In the genomic region with DNA sequence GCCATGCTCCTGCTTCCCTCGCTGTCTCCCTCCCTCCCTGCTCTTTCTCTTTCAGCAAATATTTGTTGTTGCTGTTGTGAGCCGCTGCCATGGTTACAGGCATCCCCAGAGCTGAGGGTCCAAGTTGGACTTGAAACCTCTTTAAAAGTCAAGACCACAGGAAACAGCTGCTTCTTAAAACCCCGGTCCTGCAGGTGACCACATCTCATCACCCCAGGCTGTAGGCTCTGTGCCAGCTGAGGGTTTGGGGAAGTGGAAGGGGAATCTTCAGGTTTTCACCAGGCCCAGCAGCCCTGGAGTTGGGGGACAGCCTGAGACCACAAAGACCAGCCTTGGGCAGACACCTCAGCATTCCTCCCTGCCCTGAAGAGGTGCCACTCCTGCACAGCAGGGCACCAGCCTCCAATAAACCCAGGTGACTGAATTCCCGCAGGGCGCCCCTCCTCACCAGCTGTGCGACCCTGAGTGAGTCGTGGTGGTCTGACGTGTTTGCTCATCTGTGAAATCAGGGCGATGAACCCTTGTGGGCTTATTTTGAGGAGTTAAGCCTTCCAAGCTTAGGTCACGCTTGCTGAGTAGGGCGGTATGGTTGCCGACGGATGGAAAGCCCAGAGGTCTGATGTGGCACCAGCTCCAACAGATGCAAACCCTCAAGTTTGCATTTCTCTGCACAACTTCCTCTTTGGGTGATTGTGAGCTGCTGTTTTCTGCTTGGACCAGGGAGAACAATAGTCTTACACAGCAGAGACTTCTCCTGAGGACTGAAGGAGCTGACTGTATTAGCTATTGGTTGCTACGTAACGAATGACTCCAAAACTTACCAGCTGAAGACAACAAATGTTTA, we compare ENCODE assay signal across 8 cellular contexts. TPM values are rescaled to one million over a fixed set of nuclear protein-coding genes. Genes with fewer than 3 reads are reported as not detected.
A peak's percentile ranks its signal among the peaks of the same experiment; 100 is the strongest.
DNase-seq lines count a peak whose midpoint lies in the region; ATAC-seq and TF ChIP-seq lines count a peak whose summit lies in the region.

No MANE protein-coding gene starts in this region.

- intact Hi-C loops in mucosa of descending colon (cut with DNase I, micrococcal nuclease) (no loop called here), Caco-2 (cut with micrococcal nuclease; ENCODE audit: unreplicated experiment) (no loop called here)

- H3K36me3 Mint-ChIP-seq in Caco-2 (ENCODE audit: insufficient read depth, unreplicated experiment): no peaks in the 10 kb centered on the region

- CTCF ChIA-PET in Caco-2 (lab: Charles Lee): interaction anchor here (0.5 kb wide), 1 partner anchor 14 kb away, joined by 3 read pairs; no protein-coding TSS in a partner anchor

- H3K9me3 Mint-ChIP-seq in Caco-2 (ENCODE audit: unreplicated experiment): no peaks in the 10 kb centered on the region

- peaks cover 1% of the 10 kb centered on the region for H3K27me3 Mint-ChIP-seq in Caco-2 (ENCODE audit: insufficient read depth, unreplicated experiment)

- H3K27me3 ChIP-seq in Caco-2 (replicated peaks; ENCODE audit: control insufficient read depth, insufficient read depth, low read length): no peaks in the 10 kb centered on the region

- H3K9me3 ChIP-seq in mucosa of descending colon: peaks cover 4% of the 10 kb centered on the region
- H3K9me3 ChIP-seq in Caco-2: no peaks in the 10 kb centered on the region

- H3K36me3 ChIP-seq in mucosa of descending colon (ENCODE audit: low read depth): no peaks in the 10 kb centered on the region
- H3K36me3 ChIP-seq in Caco-2 (ENCODE audit: control insufficient read depth, insufficient read depth, low read length): no peaks in the 10 kb centered on the region

- no peak for TF ChIP-seq CTCF in mucosa of descending colon (IDR thresholded peaks at IDR 0.05)
- TF ChIP-seq CTCF in Caco-2 (IDR thresholded peaks at IDR 0.05; ENCODE audit: insufficient read depth in 1 of 2, low read depth in 1 of 2, low read length in 1 of 2, severe bottlenecking in 1 of 2, unreplicated experiment in 1 of 2): no peak

- DNase-seq in M059J (ENCODE audit: low read depth) (peak; percentile 4), mucosa of descending colon (peak in 1 of 3 donors; percentile 25), NCI-H146 (lab: John Stamatoyannopoulos, UW) (no peak), Caco-2 (no peak), NCI-H510A (lab: John Stamatoyannopoulos, UW) (no peak), NCI-H1694 (lab: John Stamatoyannopoulos, UW) (no peak)

- POLR2A ChIA-PET in Caco-2 (lab: Charles Lee): no interaction called here

- H3K4me3 ChIP-seq in mucosa of descending colon (no peak overlapping the region), Caco-2 (ENCODE audit: low read depth, low read length) (no peak overlapping the region)

- H3K4me1 ChIP-seq in mucosa of descending colon (ENCODE audit: low read depth): no peaks in the 10 kb centered on the region
- no peaks in the 10 kb centered on the region for H3K4me1 ChIP-seq in Caco-2

- ATAC-seq in GM18873 (IDR thresholded peaks at IDR 0.05; ENCODE audit: low FRiP score, unreplicated experiment): peak; percentile 72
- peak; percentile 81 for ATAC-seq in HG02610 (IDR thresholded peaks at IDR 0.05; ENCODE audit: unreplicated experiment)
- ATAC-seq in mucosa of descending colon: peak; percentile 52

- H3K27ac Mint-ChIP-seq in Caco-2 (ENCODE audit: unreplicated experiment): no peak overlapping the region

- H3K4me1 Mint-ChIP-seq in Caco-2 (ENCODE audit: low read depth, unreplicated experiment): no peaks in the 10 kb centered on the region

- no peak overlapping the region for H3K4me3 Mint-ChIP-seq in Caco-2 (ENCODE audit: unreplicated experiment)

- BruUV-seq in Caco-2 (replicated peaks; lab: Mats Ljungman, UMichigan): no TSS peak

RNA-seq across cellular contexts. Expression of gene NPTX2, which starts 24.8 kb away (rescaled TPM):
- total RNA-seq in M059J (2014; rRNA removed; shearing (Covaris generic)): not detected in 2 replicates
- total RNA-seq in mucosa of descending colon (10 to 100 TPM in 1 of 3 donors, 1 to 10 TPM in 2; 2.2 to 15.5 (median 3.7) TPM), Caco-2 (2022) (not detected in 2 replicates)
